Comparison of ENCODE assay signal across 24 cellular contexts in the genomic region with DNA sequence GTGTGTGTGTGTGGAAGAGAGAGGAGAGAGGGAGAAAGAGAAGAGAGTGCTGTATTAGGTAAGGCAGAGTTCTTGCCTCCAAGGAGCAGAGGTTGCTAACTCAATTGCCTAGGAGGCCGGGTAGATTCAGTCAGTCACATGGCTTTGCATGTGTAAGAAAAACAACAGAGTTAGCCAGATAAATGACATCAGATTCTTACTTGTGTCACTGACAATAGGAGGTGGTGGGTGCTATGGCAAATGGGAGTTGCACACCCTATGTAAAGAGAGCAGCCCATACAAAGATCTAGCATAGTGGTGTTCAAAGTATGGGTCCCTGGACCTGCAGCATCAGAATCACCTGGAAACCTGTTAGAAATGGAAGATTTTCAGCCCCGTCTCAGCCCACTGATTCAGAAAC. TPM values are rescaled to one million over a fixed set of nuclear protein-coding genes. Genes with fewer than 3 reads are reported as not detected.
DNase-seq lines count a peak whose midpoint lies in the region; ATAC-seq, FAIRE-seq and TF ChIP-seq lines count a peak whose summit lies in the region.
"Had no signal": no experiment of that assay in that cellular context is flagged by ENCODE, and none has a peak within 500 bp of the region (broad histone marks: within the 10 kb centered on the region; RNA-seq: fewer than 3 reads in every experiment).

No MANE protein-coding gene starts in this region.

- no peaks in the 10 kb centered on the region for H3K4me1 Mint-ChIP-seq in stimulated activated effector memory CD8-positive, alpha-beta T cell treated with anti-CD3 and anti-CD28 coated beads, Interleukin-12 subunit alpha, Interleukin-12 subunit beta, amount 100 ng/mL, for 72 hours

- no TSS peak for BruUV-seq in K562 (replicated peaks; lab: Mats Ljungman, UMichigan)

- DNase-seq in K562 (ENCODE audit: extremely low read depth in 1 of 4, low spot score in 3 of 4) (no peak), erythroblast (lab: John Stamatoyannopoulos, UW) (peak; percentile 56 to 84), kidney glomerular epithelial cell (lab: John Stamatoyannopoulos, UW) (no peak), NCI-H526 treated with DMSO at 0.1 percent for 48 hours (lab: John Stamatoyannopoulos, UW) (no peak), DMS 273 (lab: John Stamatoyannopoulos, UW; ENCODE audit: unreplicated experiment) (no peak)
- no peak for DNase-seq in stimulated activated effector memory CD8-positive, alpha-beta T cell treated with anti-CD3 and anti-CD28 coated beads, Interleukin-12 subunit alpha, Interleukin-12 subunit beta, amount 100 ng/mL, for 72 hours (ENCODE audit: low spot score in 2 of 2)
- DNase-seq: AML-193; Caco-2; CD4-positive, alpha-beta T cell; DMS153; DMS79; GDM1 had no signal

- TF ChIP-seq CTCF in HEK293 (tag by site-specific recombination; IDR thresholded peaks at IDR 0.05): no peak
- no peak for TF ChIP-seq CTCF in K562 (IDR thresholded peaks at IDR 0.05 in 2 of 3, conservative IDR thresholded peaks at IDR 0.05 in 1 of 3; ENCODE audit: insufficient read depth in 2 of 3, low read depth in 1 of 3, low read length in 3 of 3)

- no peak overlapping the region for H3K27ac ChIP-seq in HEK293 (ENCODE audit: extremely low read depth, low read depth, low read length)
- no peak overlapping the region for H3K27ac ChIP-seq in K562 (ENCODE audit: extremely low read depth, low read depth, low read length)
- H3K27ac ChIP-seq: 22Rv1, A549, C4-2B had no signal

- TF ChIP-seq POLR2A in K562 (conservative IDR thresholded peaks at IDR 0.05) (no peak), erythroblast (IDR thresholded peaks at IDR 0.05; ENCODE audit: low read length) (no peak)

- in situ Hi-C loops in K562 (cut with MboI): no loop called here

- intact Hi-C loops in K562 (cut with micrococcal nuclease): no loop called here

- H3K9me3 ChIP-seq in HEK293 (ENCODE audit: control insufficient read depth, insufficient read depth, low read depth, low read length): no peaks in the 10 kb centered on the region
- no peaks in the 10 kb centered on the region for H3K9me3 ChIP-seq in K562 (replicated peaks; ENCODE audit: control insufficient read depth, insufficient read depth, low read depth, low read length)
- H3K9me3 ChIP-seq: A549, Caco-2 had no signal

- H3K9me1 ChIP-seq in K562 (ENCODE audit: control insufficient read depth, insufficient read depth, low read length): no peaks in the 10 kb centered on the region

- no peak for FAIRE-seq in K562 (lab: Jason Lieb, UNC)
- FAIRE-seq: A549, D721Med, GM12892, GM18507, H54, HTR-8/SVneo had no signal

- H3K79me2 ChIP-seq in K562 (ENCODE audit: control insufficient read depth, insufficient read depth, low read length): no peaks in the 10 kb centered on the region

- no peaks in the 10 kb centered on the region for H4K20me1 ChIP-seq in K562 (replicated peaks; ENCODE audit: control insufficient read depth, insufficient read depth, low read length)

- POLR2A ChIA-PET in HEK293 (lab: Yijun Ruan, JAX): no interaction called here
- POLR2A ChIA-PET in K562 (lab: Yijun Ruan, JAX): no interaction called here

- H3K9me3 Mint-ChIP-seq in stimulated activated effector memory CD8-positive, alpha-beta T cell treated with anti-CD3 and anti-CD28 coated beads, Interleukin-12 subunit alpha, Interleukin-12 subunit beta, amount 100 ng/mL, for 72 hours: no peaks in the 10 kb centered on the region
- H3K9me3 Mint-ChIP-seq: CD4-positive, alpha-beta T cell; GM23338; IgD-negative memory B cell had no signal

- peak overlapping the region; percentile 47; the same call in 1 of the 2 replicates for H2AFZ ChIP-seq in K562 (ENCODE audit: low read depth, low read length)
- H2AFZ ChIP-seq: GM23338 had no signal

- H3K4me1 ChIP-seq in HEK293 (ENCODE audit: control insufficient read depth, insufficient read depth, low read length) (no peaks in the 10 kb centered on the region), K562 (replicated peaks in 1 of 2; ENCODE audit: control insufficient read depth in 2 of 2, insufficient read depth in 2 of 2, low read length in 2 of 2) (peaks cover 21 to 41% of the 10 kb centered on the region in 2 experiments)
- H3K4me1 ChIP-seq: A549 had no signal

- 54% methylated on average over 2 of the region's 2 CpGs for WGBS in K562 (ENCODE audit: insufficient coverage, low coverage, missing lambda C conversion rate)

- no peaks in the 10 kb centered on the region for H3K36me3 Mint-ChIP-seq in stimulated activated effector memory CD8-positive, alpha-beta T cell treated with anti-CD3 and anti-CD28 coated beads, Interleukin-12 subunit alpha, Interleukin-12 subunit beta, amount 100 ng/mL, for 72 hours

- TF ChIP-seq EP300 in K562 (IDR thresholded peaks at IDR 0.05; ENCODE audit: low read length): no peak

- no peak overlapping the region for H3K9ac ChIP-seq in K562 (ENCODE audit: insufficient read depth in 1 of 2, low read depth in 2 of 2, low read length in 2 of 2)

- no peak for TF ChIP-seq RAD21 in K562 (CRISPR knock-in tag; conservative IDR thresholded peaks at IDR 0.05 in 1 of 2, IDR thresholded peaks at IDR 0.05 in 1 of 2)

- H3K4me2 ChIP-seq in K562 (ENCODE audit: insufficient read depth, low read length): no peak overlapping the region
- H3K4me2 ChIP-seq: A549, GM23338 had no signal

- no peak for ATAC-seq in K562
- no peak for ATAC-seq in stimulated activated effector memory CD8-positive, alpha-beta T cell treated with anti-CD3 and anti-CD28 coated beads, Interleukin-12 subunit alpha, Interleukin-12 subunit beta, amount 100 ng/mL, for 72 hours
- ATAC-seq: A549, GM23338, HCT116 had no signal

- H3K4me3 Mint-ChIP-seq in stimulated activated effector memory CD8-positive, alpha-beta T cell treated with anti-CD3 and anti-CD28 coated beads, Interleukin-12 subunit alpha, Interleukin-12 subunit beta, amount 100 ng/mL, for 72 hours: no peak overlapping the region
- H3K4me3 Mint-ChIP-seq: CD4-positive, alpha-beta T cell; GM23338; IgD-negative memory B cell had no signal

- H3K36me3 ChIP-seq in HEK293 (ENCODE audit: control insufficient read depth in 2 of 2, insufficient read depth in 1 of 2, low read length in 2 of 2) (no peaks in the 10 kb centered on the region), K562 (ENCODE audit: control insufficient read depth, insufficient read depth, low read length) (no peaks in the 10 kb centered on the region)

- H3K4me3 ChIP-seq in HEK293 (ENCODE audit: low read depth, low read length): no peak overlapping the region
- no peak overlapping the region for H3K4me3 ChIP-seq in K562
- H3K4me3 ChIP-seq: A549, GM23338 had no signal

- no peaks in the 10 kb centered on the region for H3K27me3 ChIP-seq in K562 (ENCODE audit: control insufficient read depth in 2 of 2, insufficient read depth in 2 of 2, low read length in 2 of 2)

- H3K27ac Mint-ChIP-seq in stimulated activated effector memory CD8-positive, alpha-beta T cell treated with anti-CD3 and anti-CD28 coated beads, Interleukin-12 subunit alpha, Interleukin-12 subunit beta, amount 100 ng/mL, for 72 hours: peak overlapping the region; percentile 8
- H3K27ac Mint-ChIP-seq: CD4-positive, alpha-beta T cell; GM23338; IgD-negative memory B cell had no signal

- CTCF ChIA-PET in HEK293 (lab: Yijun Ruan, JAX) (no interaction called here), K562 (lab: Yijun Ruan, JAX; ENCODE audit: low intra/inter-chr PET ratio) (no interaction called here)

TF ChIP-seq in HEK293, 187 proteins besides CTCF, POLR2A, EP300 and RAD21 (continues in another document):
- no peak for TF ChIP-seq ZIC2 (tag by site-specific recombination; IDR thresholded peaks at IDR 0.05)
- TF ChIP-seq ZNF146 (tag by site-specific recombination; IDR thresholded peaks at IDR 0.05): no peak
- TF ChIP-seq ZFP3 (tag by site-specific recombination; IDR thresholded peaks at IDR 0.05; ENCODE audit: low read depth): no peak

TF ChIP-seq in K562, 482 proteins besides CTCF, POLR2A, EP300 and RAD21:
- TF ChIP-seq, protein P1, sequence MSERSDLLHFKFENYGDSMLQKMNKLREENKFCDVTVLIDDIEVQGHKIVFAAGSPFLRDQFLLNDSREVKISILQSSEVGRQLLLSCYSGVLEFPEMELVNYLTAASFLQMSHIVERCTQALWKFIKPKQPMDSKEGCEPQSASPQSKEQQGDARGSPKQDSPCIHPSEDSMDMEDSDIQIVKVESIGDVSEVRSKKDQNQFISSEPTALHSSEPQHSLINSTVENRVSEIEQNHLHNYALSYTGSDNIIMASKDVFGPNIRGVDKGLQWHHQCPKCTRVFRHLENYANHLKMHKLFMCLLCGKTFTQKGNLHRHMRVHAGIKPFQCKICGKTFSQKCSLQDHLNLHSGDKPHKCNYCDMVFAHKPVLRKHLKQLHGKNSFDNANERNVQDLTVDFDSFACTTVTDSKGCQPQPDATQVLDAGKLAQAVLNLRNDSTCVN (CRISPR knock-in tag; IDR thresholded peaks at IDR 0.05): 0 out of 2 replicates have a peak, but pooled peaks have one; percentile 29
- TF ChIP-seq, protein P2, sequence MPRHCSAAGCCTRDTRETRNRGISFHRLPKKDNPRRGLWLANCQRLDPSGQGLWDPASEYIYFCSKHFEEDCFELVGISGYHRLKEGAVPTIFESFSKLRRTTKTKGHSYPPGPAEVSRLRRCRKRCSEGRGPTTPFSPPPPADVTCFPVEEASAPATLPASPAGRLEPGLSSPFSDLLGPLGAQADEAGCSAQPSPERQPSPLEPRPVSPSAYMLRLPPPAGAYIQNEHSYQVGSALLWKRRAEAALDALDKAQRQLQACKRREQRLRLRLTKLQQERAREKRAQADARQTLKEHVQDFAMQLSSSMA (CRISPR knock-in tag; IDR thresholded peaks at IDR 0.05): no peak
TF ChIP-seq in K562: peak in this region for 1.

RNA-seq across cellular contexts. Expression of a gene that starts 14.4 kb away (rescaled TPM):
- 14.0 and 45.2 TPM in 2 replicates for total RNA-seq in K562 (2011; cell fraction: chromatin; rRNA removed; ENCODE audit: low replicate concordance)
- 14.8 and 16.2 TPM in 2 replicates for total RNA-seq in K562 (2011; cell fraction: nucleolus; rRNA removed)
- total RNA-seq in K562 (2011; cell fraction: nucleoplasm; rRNA removed): 30.2 and 51.7 TPM in 2 replicates
- total RNA-seq in K562 (2014; rRNA removed): 12.4 and 14.8 TPM in 2 replicates
- total RNA-seq in K562 (2014; rRNA removed; fragmentation: Illumina TruSeq; extraction: Trizol): 27.6 and 32.8 TPM in 2 replicates
- total RNA-seq in K562 (2015; rRNA removed; fragmentation: Illumina TruSeq; extraction: Trizol): 18.3 and 19.3 TPM in 2 replicates
- total RNA-seq in K562 (2021): 52.4 and 56.2 TPM in 2 replicates
- polyA plus RNA-seq in K562 (2011; rRNA removed): 20.4 and 21.8 TPM in 2 replicates
- polyA plus RNA-seq in K562 (2011; cell fraction: cytosol; rRNA removed): 2.6 and 6.2 TPM in 2 replicates
- polyA plus RNA-seq in K562 (2011; cell fraction: nucleus; rRNA removed): 7.7 and 11.3 TPM in 2 replicates
- 37.6 and 55.2 TPM in 2 replicates for polyA plus RNA-seq in K562 (2012)
- 72.0 and 81.3 TPM in 2 replicates for polyA plus RNA-seq in K562 (2014; fragmentation: Illumina TruSeq; extraction: Trizol)
- polyA plus RNA-seq in K562 (2014; fragmentation: Nextera tagmentation; extraction: Ambion mirVana): 10 to 100 TPM; 17.1 to 22.7 TPM
- 31.9 and 34.1 TPM in 2 replicates for polyA plus RNA-seq in K562 (2014; rRNA removed)
- polyA minus RNA-seq in K562 (2011; rRNA and poly(A)+ RNA removed): 6.1 and 9.1 TPM in 2 replicates
- polyA minus RNA-seq in K562 (2011; cell fraction: cytosol; rRNA and poly(A)+ RNA removed): 8.3 and 8.4 TPM in 2 replicates
- 5.3 and 8.4 TPM in 2 replicates for polyA minus RNA-seq in K562 (2011; cell fraction: nucleus; rRNA and poly(A)+ RNA removed)

Comparison
In these comparisons a context has a peak if more than half of its experiments do, and no peak if none do; other contexts are left out.
1. DNase-seq: peak in erythroblast (2 of 2); none in K562 (0 of 4), stimulated activated effector memory CD8-positive, alpha-beta T cell treated with anti-CD3 and anti-CD28 coated beads, Interleukin-12 subunit alpha, Interleukin-12 subunit beta, amount 100 ng/mL, for 72 hours (0 of 2), kidney glomerular epithelial cell (single experiment), NCI-H526 treated with DMSO at 0.1 percent for 48 hours (single experiment) and DMS 273 (single experiment).